Comparison of ENCODE assay signal across 8 cellular contexts in the genomic region with DNA sequence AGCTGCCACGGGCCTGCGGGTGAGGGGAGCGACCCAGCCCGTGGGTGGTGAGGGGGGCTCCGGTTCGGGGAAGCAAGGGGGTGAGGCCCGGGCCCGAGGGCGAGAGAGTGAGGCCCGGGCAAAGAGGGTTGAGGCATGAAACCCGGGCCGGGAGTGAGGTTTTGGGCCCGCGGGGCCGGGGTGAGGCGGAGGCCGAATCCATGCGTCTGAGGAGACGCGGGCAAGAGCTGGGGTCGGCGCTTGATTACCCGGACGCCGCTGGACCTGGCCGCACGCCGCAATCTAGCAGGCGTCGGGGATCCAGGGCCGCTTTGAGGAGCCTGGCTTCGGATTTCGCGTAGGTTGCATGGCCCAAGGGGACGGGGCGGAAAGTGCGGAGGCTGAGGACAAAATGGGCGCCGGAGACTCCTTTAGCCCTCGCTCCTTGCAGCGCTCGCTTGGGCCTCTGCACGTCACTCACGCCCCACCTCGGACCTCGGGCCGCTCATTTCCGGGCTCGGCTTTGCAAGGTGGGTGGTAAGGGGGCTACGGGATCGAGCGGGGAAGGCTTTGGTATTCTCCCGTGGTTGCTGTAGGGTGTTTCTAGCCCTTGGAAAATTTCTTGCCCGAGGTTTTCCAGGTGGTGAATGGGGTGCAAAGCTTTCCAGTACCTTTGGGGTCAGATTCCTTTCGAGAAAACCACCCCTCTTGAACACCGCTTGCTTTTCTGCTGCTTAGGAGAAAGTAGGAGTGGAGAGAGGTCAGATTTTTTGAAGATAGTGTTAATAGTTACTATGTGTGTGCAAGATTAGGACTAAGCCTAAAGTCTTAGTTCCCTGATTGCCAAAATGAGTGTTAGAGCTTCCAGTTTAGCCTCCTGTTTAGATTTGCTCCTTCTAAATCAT. TPM values are rescaled to one million over a fixed set of nuclear protein-coding genes. Genes with fewer than 3 reads are reported as not detected.
DNase-seq lines count a peak whose midpoint lies in the region; ATAC-seq and TF ChIP-seq lines count a peak whose summit lies in the region.

No MANE protein-coding gene starts in this region.

- H3K27me3 ChIP-seq in left lung: no peaks in the 10 kb centered on the region

- H3K27ac ChIP-seq in cingulate gyrus (ENCODE audit: low read depth, low read length): peak overlapping the region; percentile 72
- peak overlapping the region; percentile 93 to 98 for H3K27ac ChIP-seq in left lung

- TF ChIP-seq CTCF in left lung (IDR thresholded peaks at IDR 0.05): peak in 1 of 2 donors; percentile 12

- H3K4me1 ChIP-seq in left lung: peaks cover 14 to 40% of the 10 kb centered on the region in 2 donors

- ATAC-seq in HG02571 (IDR thresholded peaks at IDR 0.05; ENCODE audit: unreplicated experiment) (peak; percentile 37), left lung (peak; percentile 75)

- no peaks in the 10 kb centered on the region for H3K36me3 ChIP-seq in left lung

- H3K9me3 ChIP-seq in left lung: no peaks in the 10 kb centered on the region

- DNase-seq in NCI-H2081 (lab: John Stamatoyannopoulos, UW) (peak; percentile 69 to 72), NCI-H2081 treated with DMSO at 0.1 percent for 48 hours (lab: John Stamatoyannopoulos, UW) (no peak), NCI-H1092 (lab: John Stamatoyannopoulos, UW) (peak; percentile 40), left lung (peak; percentile 59 to 88)
- peak; percentile 53 for DNase-seq in activated CD4-positive, CD25-positive, alpha-beta regulatory T cell treated with anti-CD3 and anti-CD28 coated beads, Interleukin-2, amount 50 U/mL, for 72 hours
- peak; percentile 17 to 30 for DNase-seq in stimulated activated CD4-positive, alpha-beta T cell treated with anti-CD3 and anti-CD28 coated beads, Interleukin-2, amount 100 ng/mL, for 48 hours

- H3K4me3 ChIP-seq in left lung: peak overlapping the region; percentile 80 to 92

- intact Hi-C loops in left lung (cut with DNase I): no loop called here

RNA-seq across cellular contexts. Expression of a gene that starts 0.8 kb away (rescaled TPM):
- 10 to 100 TPM; 53.3 to 63.1 TPM for total RNA-seq in left lung
